ENCODE assay signal across 24 cellular contexts in the genomic region with DNA sequence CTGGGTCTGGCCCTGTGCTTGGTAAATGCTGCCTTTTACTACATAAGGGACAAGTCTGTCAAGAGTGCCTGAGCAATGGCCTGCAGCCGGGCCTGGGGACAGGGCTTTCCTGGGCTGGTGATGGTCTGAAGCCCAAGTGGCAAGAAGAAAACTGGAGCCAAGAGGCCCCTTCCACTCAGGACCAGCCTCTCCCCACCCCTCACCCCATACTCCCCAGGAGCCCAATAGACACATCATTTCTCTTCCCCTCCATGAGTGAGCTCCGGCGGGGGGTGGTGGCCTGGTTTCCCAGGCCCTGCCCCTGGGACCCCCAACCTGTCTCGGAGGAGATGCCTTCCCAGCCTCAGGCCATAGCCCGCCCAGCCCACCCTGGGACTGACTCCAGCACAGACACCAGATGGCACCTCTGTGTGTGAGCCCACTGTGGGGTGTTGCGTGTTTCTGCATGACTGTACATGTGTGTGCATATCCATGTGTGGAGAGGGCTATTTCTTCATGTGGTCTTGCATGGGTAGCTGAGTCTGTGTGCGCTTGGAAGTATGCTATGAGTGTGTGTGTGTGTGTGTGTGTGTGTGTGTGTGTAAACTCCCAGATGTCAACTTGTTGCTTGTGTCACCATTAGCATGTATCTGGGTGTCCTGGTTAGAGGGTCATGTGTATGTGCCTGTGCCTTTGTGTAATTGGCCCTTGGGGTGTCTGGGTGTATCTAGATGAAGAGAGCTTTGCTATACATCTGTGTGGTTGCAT. TPM values are rescaled to one million over a fixed set of nuclear protein-coding genes. Genes with fewer than 3 reads are reported as not detected.
A peak's percentile ranks its signal among the peaks of the same experiment; 100 is the strongest.
DNase-seq lines count a peak whose midpoint lies in the region; ATAC-seq and TF ChIP-seq lines count a peak whose summit lies in the region.
"Had no signal": no experiment of that assay in that cellular context is flagged by ENCODE, and none has a peak within 500 bp of the region (broad histone marks: within the 10 kb centered on the region; RNA-seq: fewer than 3 reads in every experiment).

No MANE protein-coding gene starts in this region.

- H3K4me1 ChIP-seq in stomach = no peaks in the 10 kb centered on the region
- H3K4me1 ChIP-seq: breast epithelium, psoas muscle, SJSA1 had no signal

- ATAC-seq in activated T-cell treated with anti-CD3 and anti-CD28 coated beads, Interleukin-2, amount 50 U/mL, for 72 hours (replicated peaks in 1 of 2) = no peak
- no peak for ATAC-seq in activated CD8-positive, alpha-beta memory T cell treated with anti-CD3 and anti-CD28 coated beads, Interleukin-2, amount 10 ng/mL, durations not matched to agents 7 days and 5 days
- ATAC-seq in GM19452 (IDR thresholded peaks at IDR 0.05; ENCODE audit: unreplicated experiment) (no peak), GM18519 (IDR thresholded peaks at IDR 0.05; ENCODE audit: low FRiP score, unreplicated experiment) (no peak), GM18907 (IDR thresholded peaks at IDR 0.05; ENCODE audit: unreplicated experiment) (no peak)
- ATAC-seq: activated CD4-positive, alpha-beta T cell treated with anti-CD3 and anti-CD28 coated beads for 36 hours; psoas muscle had no signal

- H3K27me3 ChIP-seq in stomach = peaks cover 0 to 28% (median 0%) of the 10 kb centered on the region in 3 donors
- H3K27me3 ChIP-seq: breast epithelium had no signal

- H3K36me3 ChIP-seq in stomach = no peaks in the 10 kb centered on the region
- H3K36me3 ChIP-seq: breast epithelium, SJSA1 had no signal

- peak; percentile 23 for DNase-seq in activated T-cell treated with anti-CD3 and anti-CD28 coated beads, Interleukin-2, amount 50 U/mL, for 24 hours
- no peak for DNase-seq in activated T-cell treated with anti-CD3 and anti-CD28 coated beads, Interleukin-2, amount 50 U/mL, for 72 hours
- DNase-seq in activated CD8-positive, alpha-beta memory T cell treated with anti-CD3 and anti-CD28 coated beads, Interleukin-2, amount 10 ng/mL, durations not matched to agents 7 days and 5 days = peak; percentile 23
- DNase-seq in islet precursor cell (peak; percentile 29), stomach (peak; percentile 16)
- DNase-seq: activated CD4-positive, alpha-beta T cell treated with anti-CD3 and anti-CD28 coated beads for 36 hours; activated naive CD4-positive, alpha-beta T cell; amniotic stem cell; CD8-positive, alpha-beta memory T cell; DMS53; GDM1; Kasumi-1; NCI-H1694 treated with DMSO at 0.1 percent for 48 hours; NCI-H2171; NCI-H524 treated with DMSO at 0.1 percent for 48 hours; NK-92 treated with Interleukin-12 subunit alpha and Interleukin-12 subunit beta, amount 100 ng/mL, for 24 hours; psoas muscle; substantia nigra had no signal

- peaks cover 14% of the 10 kb centered on the region for H3K4me1 Mint-ChIP-seq in activated T-cell treated with anti-CD3 and anti-CD28 coated beads, Interleukin-2, amount 50 U/mL, for 24 hours (ENCODE audit: low read depth)
- H3K4me1 Mint-ChIP-seq in activated T-cell treated with anti-CD3 and anti-CD28 coated beads, Interleukin-2, amount 50 U/mL, for 72 hours (ENCODE audit: low read depth) = peaks cover 8% of the 10 kb centered on the region
- H3K4me1 Mint-ChIP-seq in activated CD8-positive, alpha-beta memory T cell treated with anti-CD3 and anti-CD28 coated beads, Interleukin-2, amount 10 ng/mL, durations not matched to agents 7 days and 5 days = peaks cover 3% of the 10 kb centered on the region
- H3K4me1 Mint-ChIP-seq: CD8-positive, alpha-beta memory T cell had no signal

- H3K27ac Mint-ChIP-seq in activated T-cell treated with anti-CD3 and anti-CD28 coated beads, Interleukin-2, amount 50 U/mL, for 24 hours = no peak overlapping the region
- no peak overlapping the region for H3K27ac Mint-ChIP-seq in activated T-cell treated with anti-CD3 and anti-CD28 coated beads, Interleukin-2, amount 50 U/mL, for 72 hours
- H3K27ac Mint-ChIP-seq in activated CD8-positive, alpha-beta memory T cell treated with anti-CD3 and anti-CD28 coated beads, Interleukin-2, amount 10 ng/mL, durations not matched to agents 7 days and 5 days = no peak overlapping the region
- H3K27ac Mint-ChIP-seq: T-helper 1 cell treated with Interleukin-12 subunit alpha and Interleukin-12 subunit beta and Interleukin-4 antibody, amounts not matched to agents 30 μg/mL and 1 μg/mL, for 36 hours had no signal

- no peak for TF ChIP-seq EP300 in stomach (IDR thresholded peaks at IDR 0.05)

- CTCF ChIA-PET in activated CD8-positive, alpha-beta memory T cell treated with anti-CD3 and anti-CD28 coated beads, Interleukin-2, amount 10 ng/mL, durations not matched to agents 7 days and 5 days (lab: Charles Lee) = interaction anchor here (1.4 to 1.6 kb wide), 2 partner anchors 50 to 51 kb away, joined by 3 to 4 read pairs; no protein-coding TSS in a partner anchor

- no peak overlapping the region for H3K27ac ChIP-seq in stomach
- H3K27ac ChIP-seq: breast epithelium, psoas muscle, SJSA1 had no signal

- no peak for TF ChIP-seq CTCF in stomach (IDR thresholded peaks at IDR 0.05)

- H3K9me3 ChIP-seq in stomach = no peaks in the 10 kb centered on the region
- H3K9me3 ChIP-seq: breast epithelium, psoas muscle, SJSA1 had no signal

- 79 to 95% (median 90%) methylated on average over 4 to 7 of the region's 7 CpGs for whole genome bisulfite sequencing in stomach, 5 donors

- no peaks in the 10 kb centered on the region for H3K27me3 Mint-ChIP-seq in activated T-cell treated with anti-CD3 and anti-CD28 coated beads, Interleukin-2, amount 50 U/mL, for 24 hours
- H3K27me3 Mint-ChIP-seq in activated T-cell treated with anti-CD3 and anti-CD28 coated beads, Interleukin-2, amount 50 U/mL, for 72 hours (ENCODE audit: low read depth) = no peaks in the 10 kb centered on the region
- no peaks in the 10 kb centered on the region for H3K27me3 Mint-ChIP-seq in activated CD8-positive, alpha-beta memory T cell treated with anti-CD3 and anti-CD28 coated beads, Interleukin-2, amount 10 ng/mL, durations not matched to agents 7 days and 5 days
- H3K27me3 Mint-ChIP-seq: activated CD4-positive, alpha-beta T cell treated with anti-CD3 and anti-CD28 coated beads for 36 hours had no signal

- intact Hi-C loops in stomach (cut with DNase I; ENCODE audit: low total_unique reads) = no loop called here

- peaks cover 4% of the 10 kb centered on the region for H3K36me3 Mint-ChIP-seq in activated T-cell treated with anti-CD3 and anti-CD28 coated beads, Interleukin-2, amount 50 U/mL, for 24 hours (ENCODE audit: low read depth)
- H3K36me3 Mint-ChIP-seq in activated T-cell treated with anti-CD3 and anti-CD28 coated beads, Interleukin-2, amount 50 U/mL, for 72 hours (ENCODE audit: insufficient read depth in 2 of 2) = peaks cover 6 to 12% of the 10 kb centered on the region in 2 donors
- peaks cover 11% of the 10 kb centered on the region for H3K36me3 Mint-ChIP-seq in activated CD8-positive, alpha-beta memory T cell treated with anti-CD3 and anti-CD28 coated beads, Interleukin-2, amount 10 ng/mL, durations not matched to agents 7 days and 5 days

- no peak overlapping the region for H3K4me3 Mint-ChIP-seq in activated T-cell treated with anti-CD3 and anti-CD28 coated beads, Interleukin-2, amount 50 U/mL, for 24 hours
- no peak overlapping the region for H3K4me3 Mint-ChIP-seq in activated T-cell treated with anti-CD3 and anti-CD28 coated beads, Interleukin-2, amount 50 U/mL, for 72 hours
- no peak overlapping the region for H3K4me3 Mint-ChIP-seq in activated CD8-positive, alpha-beta memory T cell treated with anti-CD3 and anti-CD28 coated beads, Interleukin-2, amount 10 ng/mL, durations not matched to agents 7 days and 5 days
- H3K4me3 Mint-ChIP-seq: activated CD4-positive, alpha-beta T cell treated with anti-CD3 and anti-CD28 coated beads for 36 hours; T-helper 1 cell treated with Interleukin-12 subunit alpha and Interleukin-12 subunit beta and Interleukin-4 antibody, amounts not matched to agents 30 μg/mL and 1 μg/mL, for 36 hours had no signal

- no peak overlapping the region for H3K4me3 ChIP-seq in stomach
- H3K4me3 ChIP-seq: breast epithelium, psoas muscle, SJSA1 had no signal

- peaks cover 14% of the 10 kb centered on the region for H3K9me3 Mint-ChIP-seq in activated T-cell treated with anti-CD3 and anti-CD28 coated beads, Interleukin-2, amount 50 U/mL, for 24 hours
- peaks cover 7% of the 10 kb centered on the region in 2 donors for H3K9me3 Mint-ChIP-seq in activated T-cell treated with anti-CD3 and anti-CD28 coated beads, Interleukin-2, amount 50 U/mL, for 72 hours
- peaks cover 2% of the 10 kb centered on the region for H3K9me3 Mint-ChIP-seq in activated CD8-positive, alpha-beta memory T cell treated with anti-CD3 and anti-CD28 coated beads, Interleukin-2, amount 10 ng/mL, durations not matched to agents 7 days and 5 days (ENCODE audit: low read depth)
- H3K9me3 Mint-ChIP-seq: CD8-positive, alpha-beta memory T cell had no signal

- TF ChIP-seq POLR2A in stomach (IDR thresholded peaks at IDR 0.05) = no peak

RNA-seq across cellular contexts. Expression of a gene that starts 14.3 kb away (rescaled TPM):
- 10 to 100 TPM; 31.4 to 36.5 TPM for total RNA-seq in activated T-cell treated with anti-CD3 and anti-CD28 coated beads, Interleukin-2, amount 50 U/mL, for 72 hours
- total RNA-seq in activated CD8-positive, alpha-beta memory T cell treated with anti-CD3 and anti-CD28 coated beads, Interleukin-2, amount 10 ng/mL, durations not matched to agents 7 days and 5 days = 10 to 100 TPM; 65.1 to 82.5 TPM
- 10 to 100 TPM in 1 of 5 donors, 1 to 10 TPM in 3, under 1 TPM in 1; 0.58 to 26.8 (median 3.5) TPM for total RNA-seq in stomach
- polyA plus RNA-seq in stomach = 1 to 10 TPM in 2 of 3 donors, under 1 TPM in 1; 0.81 to 2.9 (median 1.1) TPM

Comparison
In these comparisons a context has a peak if more than half of its experiments do, and no peak if none do; other contexts are left out.
1. DNase-seq: peak in activated T-cell treated with anti-CD3 and anti-CD28 coated beads, Interleukin-2, amount 50 U/mL, for 24 hours (single experiment), activated CD8-positive, alpha-beta memory T cell treated with anti-CD3 and anti-CD28 coated beads, Interleukin-2, amount 10 ng/mL, durations not matched to agents 7 days and 5 days (single experiment), islet precursor cell (single experiment) and stomach (single experiment); none in activated T-cell treated with anti-CD3 and anti-CD28 coated beads, Interleukin-2, amount 50 U/mL, for 72 hours (0 of 2).